ENCODE assay signal across 10 cellular contexts in the genomic region with DNA sequence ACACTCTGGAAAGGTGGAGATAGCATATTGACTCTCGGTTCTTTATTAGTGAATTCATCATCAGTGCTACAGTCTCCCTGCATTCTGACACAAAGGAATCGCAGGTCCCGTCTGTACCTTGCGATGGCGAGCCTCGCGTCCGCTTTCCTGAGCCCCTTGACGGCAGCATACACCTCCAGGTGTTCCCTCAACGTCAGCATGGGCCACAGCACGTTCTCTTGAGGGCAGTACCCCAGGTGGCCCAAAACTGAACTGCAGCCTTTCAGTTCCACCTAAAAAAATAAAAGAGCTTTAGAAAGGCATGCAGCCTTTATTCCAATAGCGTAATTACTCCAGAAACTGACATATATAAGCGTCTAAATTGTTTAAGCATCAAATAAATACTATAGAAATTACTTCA. TPM values are rescaled to one million over a fixed set of nuclear protein-coding genes. Genes with fewer than 3 reads are reported as not detected.
DNase-seq lines count a peak whose midpoint lies in the region; ATAC-seq, FAIRE-seq and TF ChIP-seq lines count a peak whose summit lies in the region.
"Had no signal": no experiment of that assay in that cellular context is flagged by ENCODE, and none has a peak within 500 bp of the region (broad histone marks: within the 10 kb centered on the region; RNA-seq: fewer than 3 reads in every experiment).

No MANE protein-coding gene starts in this region.

- H3K4me1 Mint-ChIP-seq in HFFc6 (ENCODE audit: low read depth) (no peaks in the 10 kb centered on the region), WTC11 (peaks cover 3% of the 10 kb centered on the region; the same call in 1 of the 2 replicates)
- H3K4me1 Mint-ChIP-seq: activated naive CD4-positive, alpha-beta T cell treated with anti-CD3 and anti-CD28 coated beads, Interleukin-2, amount 50 U/mL, for 24 hours had no signal

- H3K36me3 Mint-ChIP-seq in HFFc6 (ENCODE audit: low read depth) (no peaks in the 10 kb centered on the region; the same call in 1 of the 2 replicates), WTC11 (no peaks in the 10 kb centered on the region)
- H3K36me3 Mint-ChIP-seq: activated naive CD4-positive, alpha-beta T cell treated with anti-CD3 and anti-CD28 coated beads, Interleukin-2, amount 50 U/mL, for 24 hours had no signal

- H3K4me3 Mint-ChIP-seq in HFFc6: no peak overlapping the region
- no peak overlapping the region for H3K4me3 Mint-ChIP-seq in WTC11
- H3K4me3 Mint-ChIP-seq: activated naive CD4-positive, alpha-beta T cell treated with anti-CD3 and anti-CD28 coated beads, Interleukin-2, amount 50 U/mL, for 24 hours had no signal

- no peaks in the 10 kb centered on the region for H3K36me3 ChIP-seq in BE2C
- H3K36me3 ChIP-seq in kidney (ENCODE audit: control insufficient read depth in 1 of 2, insufficient read depth in 2 of 2, low read length in 2 of 2): peaks cover 0 to 7% of the 10 kb centered on the region in 2 donors

- no peak overlapping the region for H3K27ac ChIP-seq in kidney (ENCODE audit: low read depth in 2 of 2, low read length in 2 of 2)

- POLR2A ChIA-PET in WTC11 (lab: Charles Lee): interaction anchor here (0.8 kb wide), 1 partner anchor 153 kb away, joined by 3 read pairs; no protein-coding TSS in a partner anchor

- TF ChIP-seq CTCF in BE2C (IDR thresholded peaks at IDR 0.05; ENCODE audit: low read depth, low read length) (peak; percentile 34), HFFc6 (IDR thresholded peaks at IDR 0.05) (peak; percentile 43; the same call in 1 of the 2 replicates), WTC11 (IDR thresholded peaks at IDR 0.05) (peak; percentile 68), kidney (IDR thresholded peaks at IDR 0.05; ENCODE audit: borderline replicate concordance, extremely low read depth, insufficient read depth) (peak; percentile 16)

- intact Hi-C loops in kidney (cut with DNase I): loop anchor here (10.0 kb wide), 1 partner anchor 110 kb away; no protein-coding TSS in a partner anchor

- ATAC-seq in WTC11 (peak; percentile 100), HG03108 (IDR thresholded peaks at IDR 0.05; ENCODE audit: unreplicated experiment) (no peak), HG02973 (IDR thresholded peaks at IDR 0.05; ENCODE audit: unreplicated experiment) (no peak)

- H3K27me3 Mint-ChIP-seq in HFFc6 (ENCODE audit: insufficient read depth) (no peaks in the 10 kb centered on the region; the same call in 1 of the 2 replicates), WTC11 (ENCODE audit: low read depth) (peaks cover 2% of the 10 kb centered on the region; the same call in 1 of the 2 replicates)
- H3K27me3 Mint-ChIP-seq: activated naive CD4-positive, alpha-beta T cell treated with anti-CD3 and anti-CD28 coated beads, Interleukin-2, amount 50 U/mL, for 24 hours had no signal

- H3K27me3 ChIP-seq in BE2C: no peaks in the 10 kb centered on the region

- DNase-seq in BE2C (peak; percentile 8), HFFc6 (no peak), WTC11 (ENCODE audit: low spot score) (peak; percentile 79), kidney (peak; percentile 34), amniotic stem cell (lab: John Stamatoyannopoulos, UW) (no peak), NCI-H1048 (lab: John Stamatoyannopoulos, UW) (no peak)
- DNase-seq: KBM-7 had no signal

- peaks cover 40% of the 10 kb centered on the region for H3K9me3 Mint-ChIP-seq in HFFc6
- H3K9me3 Mint-ChIP-seq in WTC11: peaks cover 13% of the 10 kb centered on the region
- H3K9me3 Mint-ChIP-seq: activated naive CD4-positive, alpha-beta T cell treated with anti-CD3 and anti-CD28 coated beads, Interleukin-2, amount 50 U/mL, for 24 hours had no signal

- H3K4me3 ChIP-seq in BE2C (ENCODE audit: low read depth, low read length) (no peak overlapping the region), kidney (ENCODE audit: low read length in 2 of 2) (no peak overlapping the region)

- H3K9me3 ChIP-seq in BE2C (no peaks in the 10 kb centered on the region), kidney (ENCODE audit: control insufficient read depth in 1 of 2, low read length in 2 of 2) (peaks cover 0 to 5% of the 10 kb centered on the region in 2 donors)

- no peak overlapping the region for H3K9ac ChIP-seq in kidney (ENCODE audit: low read length in 2 of 2)

- H3K27ac Mint-ChIP-seq in HFFc6: no peak overlapping the region
- H3K27ac Mint-ChIP-seq in WTC11: no peak overlapping the region
- H3K27ac Mint-ChIP-seq: activated naive CD4-positive, alpha-beta T cell treated with anti-CD3 and anti-CD28 coated beads, Interleukin-2, amount 50 U/mL, for 24 hours had no signal

- H3K4me1 ChIP-seq in BE2C (no peaks in the 10 kb centered on the region), kidney (ENCODE audit: control insufficient read depth in 1 of 2, insufficient read depth in 1 of 2, low read depth in 1 of 2, low read length in 2 of 2) (no peaks in the 10 kb centered on the region)

- FAIRE-seq in kidney (lab: Jason Lieb, UNC): no peak

- CTCF ChIA-PET in WTC11 (lab: Charles Lee): interaction anchor here (0.6 to 1.2 kb wide), 37 partner anchors 9 to 313 kb away, joined by 3 to 10 read pairs (median 4); a partner anchor contains a TSS

TF ChIP-seq in WTC11, 78 proteins besides CTCF, POLR2A, EP300 and RAD21:
- TF ChIP-seq PRRX2 (CRISPR knock-in tag; IDR thresholded peaks at IDR 0.05): no peak
- no peak for TF ChIP-seq ZNF232 (CRISPR knock-in tag; IDR thresholded peaks at IDR 0.05)
- no peak for TF ChIP-seq MYBL2 (CRISPR knock-in tag; IDR thresholded peaks at IDR 0.05)
- TF ChIP-seq GABPB1 (CRISPR knock-in tag; IDR thresholded peaks at IDR 0.05): no peak
- TF ChIP-seq TEAD4 (CRISPR knock-in tag; IDR thresholded peaks at IDR 0.05): no peak
- no peak for TF ChIP-seq ZNF423 (CRISPR knock-in tag; IDR thresholded peaks at IDR 0.05)
- TF ChIP-seq, protein P1, sequence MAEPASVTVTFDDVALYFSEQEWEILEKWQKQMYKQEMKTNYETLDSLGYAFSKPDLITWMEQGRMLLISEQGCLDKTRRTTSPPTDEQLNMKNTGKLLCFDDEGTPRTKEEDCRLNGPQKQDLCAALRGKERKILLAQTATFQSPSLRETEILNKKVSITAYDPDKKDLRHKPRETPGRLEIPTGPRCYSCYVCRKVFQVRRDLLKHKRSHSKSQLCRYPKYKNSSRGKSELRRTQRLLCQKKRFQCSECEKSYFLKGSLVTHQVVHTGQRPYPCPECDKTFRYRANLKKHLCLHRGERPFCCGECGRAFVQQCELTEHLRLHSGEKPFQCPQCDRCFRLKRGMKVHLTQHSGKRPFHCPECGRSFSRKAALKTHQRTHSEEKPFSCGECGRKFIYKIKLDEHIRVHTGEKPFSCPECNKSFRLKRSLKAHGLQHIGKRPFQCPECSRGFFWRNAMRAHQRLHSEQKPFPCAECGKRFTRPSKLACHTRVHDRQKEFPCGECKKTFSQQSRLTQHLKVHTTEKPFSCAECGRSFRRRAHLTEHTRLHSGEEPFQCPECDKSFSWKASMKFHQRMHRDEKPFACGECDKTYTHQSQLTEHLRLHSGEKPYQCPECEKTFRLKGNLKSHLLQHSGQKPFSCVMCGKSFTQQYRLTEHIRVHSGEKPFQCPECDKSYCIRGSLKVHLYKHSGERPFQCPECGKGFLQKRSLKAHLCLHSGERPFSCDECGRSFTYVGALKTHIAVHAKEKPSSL (CRISPR knock-in tag; conservative IDR thresholded peaks at IDR 0.05): no peak
- TF ChIP-seq, protein P2, sequence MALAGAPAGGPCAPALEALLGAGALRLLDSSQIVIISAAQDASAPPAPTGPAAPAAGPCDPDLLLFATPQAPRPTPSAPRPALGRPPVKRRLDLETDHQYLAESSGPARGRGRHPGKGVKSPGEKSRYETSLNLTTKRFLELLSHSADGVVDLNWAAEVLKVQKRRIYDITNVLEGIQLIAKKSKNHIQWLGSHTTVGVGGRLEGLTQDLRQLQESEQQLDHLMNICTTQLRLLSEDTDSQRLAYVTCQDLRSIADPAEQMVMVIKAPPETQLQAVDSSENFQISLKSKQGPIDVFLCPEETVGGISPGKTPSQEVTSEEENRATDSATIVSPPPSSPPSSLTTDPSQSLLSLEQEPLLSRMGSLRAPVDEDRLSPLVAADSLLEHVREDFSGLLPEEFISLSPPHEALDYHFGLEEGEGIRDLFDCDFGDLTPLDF (CRISPR knock-in tag; IDR thresholded peaks at IDR 0.05): no peak
- TF ChIP-seq, protein P3, sequence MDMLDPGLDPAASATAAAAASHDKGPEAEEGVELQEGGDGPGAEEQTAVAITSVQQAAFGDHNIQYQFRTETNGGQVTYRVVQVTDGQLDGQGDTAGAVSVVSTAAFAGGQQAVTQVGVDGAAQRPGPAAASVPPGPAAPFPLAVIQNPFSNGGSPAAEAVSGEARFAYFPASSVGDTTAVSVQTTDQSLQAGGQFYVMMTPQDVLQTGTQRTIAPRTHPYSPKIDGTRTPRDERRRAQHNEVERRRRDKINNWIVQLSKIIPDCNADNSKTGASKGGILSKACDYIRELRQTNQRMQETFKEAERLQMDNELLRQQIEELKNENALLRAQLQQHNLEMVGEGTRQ (CRISPR knock-in tag; IDR thresholded peaks at IDR 0.05): no peak
- TF ChIP-seq NFATC4 (CRISPR knock-in tag; IDR thresholded peaks at IDR 0.05): no peak
- TF ChIP-seq ZNF396 (CRISPR knock-in tag; IDR thresholded peaks at IDR 0.05; ENCODE audit: borderline replicate concordance): no peak
- TF ChIP-seq SMAD3 (CRISPR knock-in tag; IDR thresholded peaks at IDR 0.05; ENCODE audit: borderline replicate concordance): no peak
- no peak for TF ChIP-seq ZNF138 (CRISPR knock-in tag; conservative IDR thresholded peaks at IDR 0.05)
- TF ChIP-seq NR3C1 (CRISPR knock-in tag; conservative IDR thresholded peaks at IDR 0.05; ENCODE audit: low read depth): no peak
- TF ChIP-seq CREM (CRISPR knock-in tag; IDR thresholded peaks at IDR 0.05): no peak
- TF ChIP-seq, protein P4, sequence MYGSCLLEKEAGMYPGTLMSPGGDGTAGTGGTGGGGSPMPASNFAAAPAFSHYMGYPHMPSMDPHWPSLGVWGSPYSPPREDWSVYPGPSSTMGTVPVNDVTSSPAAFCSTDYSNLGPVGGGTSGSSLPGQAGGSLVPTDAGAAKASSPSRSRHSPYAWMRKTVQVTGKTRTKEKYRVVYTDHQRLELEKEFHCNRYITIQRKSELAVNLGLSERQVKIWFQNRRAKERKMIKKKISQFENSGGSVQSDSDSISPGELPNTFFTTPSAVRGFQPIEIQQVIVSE (CRISPR knock-in tag; IDR thresholded peaks at IDR 0.05; ENCODE audit: borderline replicate concordance): no peak

RNA-seq across cellular contexts. Expression of a gene that starts 24.2 kb away (rescaled TPM):
- 0.09 TPM for polyA plus RNA-seq in BE2C (2012; ENCODE audit: insufficient read depth, insufficient read length, low read depth)
- not detected for total RNA-seq in HFFc6 (2021; fragmentation: NEBNext Ultra II Directional; extraction: Animal tissue kit (Norgen Biotek cat#: 25700))
- total RNA-seq in WTC11 (2021) (not detected in 3 replicates), kidney (2.0 TPM)
- polyA plus RNA-seq in kidney (ENCODE audit: insufficient read depth, low read depth, low replicate concordance): 0.45 TPM

RNA-seq across cellular contexts. Expression of a gene that starts 56.8 kb away (rescaled TPM):
- polyA plus RNA-seq in BE2C (2012; ENCODE audit: insufficient read depth, insufficient read length, low read depth): not detected
- under 1 TPM in 1 of 6 experiments, not detected in 5; 0.07 TPM for total RNA-seq in HFFc6 (2021; fragmentation: NEBNext Ultra II Directional; extraction: Animal tissue kit (Norgen Biotek cat#: 25700))
- not detected in 3 replicates for total RNA-seq in WTC11 (2021)
- total RNA-seq in kidney: 7.6 TPM
- 2.9 TPM for polyA plus RNA-seq in kidney (ENCODE audit: insufficient read depth, low read depth, low replicate concordance)

Comparison
In these comparisons a context has a peak if more than half of its experiments do, and no peak if none do; other contexts are left out.
1. DNase-seq: peak in BE2C (single experiment), WTC11 (single experiment) and kidney (single experiment); none in HFFc6 (single experiment), amniotic stem cell (single experiment) and NCI-H1048 (single experiment).
2. CTCF ChIP-seq: peak in every context shown above with its lines; median percentile 68 in WTC11; 43 in HFFc6; 34 in BE2C; 16 in kidney.